ENCODE assay signal across 20 cellular contexts in the genomic region with DNA sequence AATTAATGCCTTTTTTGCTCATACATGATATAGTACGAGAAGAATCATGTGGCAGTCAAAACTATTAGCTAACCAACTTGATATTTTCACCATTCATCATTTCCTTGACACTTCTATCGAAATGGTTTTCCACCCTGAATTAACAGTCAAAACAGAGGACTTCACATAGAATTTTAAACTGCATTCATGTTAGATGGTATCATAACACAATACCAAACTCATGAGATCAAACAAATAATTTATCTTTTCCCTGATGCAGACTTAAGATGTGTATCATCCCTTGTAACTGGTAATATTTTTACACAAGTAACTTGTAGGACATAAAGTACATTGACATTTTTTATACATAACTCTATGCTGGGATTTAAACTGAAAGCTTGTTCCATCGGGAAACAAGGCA.
"Had no signal": no experiment of that assay in that cellular context is flagged by ENCODE, and none has a peak within 500 bp of the region (broad histone marks: within the 10 kb centered on the region; RNA-seq: fewer than 3 reads in every experiment).

No MANE protein-coding gene starts in this region.

- H3K4me3 ChIP-seq: SJSA1, SK-N-MC had no signal

- H3K27ac ChIP-seq: HL-60, SJSA1, SK-N-MC had no signal

- H3K4me1 ChIP-seq: SJSA1 had no signal

- H3K36me3 ChIP-seq: SJSA1 had no signal

- DNase-seq: KBM-7, MV-4-11, NCI-H1048, NCI-H1105, NCI-H1417, NCI-H146, NCI-H1694 treated with DMSO at 0.1 percent for 48 hours, NCI-H1930, NCI-H2081, NCI-H2107, NCI-H2227 treated with DMSO at 0.1 percent for 48 hours, NCI-H524 treated with DMSO at 0.1 percent for 48 hours, NCI-H69, NCI-H774, Right ventricle myocardium superior, RPMI8226, SIG-M5 had no signal

- H3K9me3 ChIP-seq: SJSA1 had no signal

- H3K27me3 ChIP-seq: SJSA1 had no signal
